Comparison of ENCODE assay signal across 8 cellular contexts in genomic region chr5:77077821-77078176, GRCh38. TPM values are rescaled to one million over a fixed set of nuclear protein-coding genes. Genes with fewer than 3 reads are reported as not detected.
DNase-seq lines count a peak whose midpoint lies in the region; ATAC-seq and TF ChIP-seq lines count a peak whose summit lies in the region.

No MANE protein-coding gene starts in this region.

- no peaks in the 10 kb centered on the region for H3K4me1 ChIP-seq in BE2C

- no peaks in the 10 kb centered on the region for H3K27me3 ChIP-seq in BE2C

- no peak for TF ChIP-seq CTCF in BE2C (IDR thresholded peaks at IDR 0.05; ENCODE audit: low read depth, low read length)
- TF ChIP-seq CTCF in choroid plexus epithelial cell (conservative IDR thresholded peaks at IDR 0.05; ENCODE audit: low read depth, low read length), result no peak
- no peak for TF ChIP-seq CTCF in nephron progenitor cell (IDR thresholded peaks at IDR 0.05)

- H3K4me1 Mint-ChIP-seq in nephron progenitor cell, result peaks cover 12% of the 10 kb centered on the region

- H3K27me3 Mint-ChIP-seq in nephron progenitor cell (ENCODE audit: low read depth, poor library complexity), result peaks cover 24% of the 10 kb centered on the region

- no peaks in the 10 kb centered on the region for H3K9me3 Mint-ChIP-seq in nephron progenitor cell

- DNase-seq in BE2C, result no peak
- DNase-seq in choroid plexus epithelial cell (ENCODE audit: low read depth), result no peak
- DNase-seq in nephron progenitor cell, result no peak
- DNase-seq in occipital lobe (lab: John Stamatoyannopoulos, UW), result no peak
- no peak for DNase-seq in epidermal melanocyte (ENCODE audit: insufficient read length, low spot score)
- no peak for DNase-seq in NCI-H748 treated with DMSO at 0.1 percent for 48 hours (lab: John Stamatoyannopoulos, UW)

- no peak overlapping the region for H3K27ac Mint-ChIP-seq in nephron progenitor cell

- H3K9me3 ChIP-seq in BE2C, result no peaks in the 10 kb centered on the region

- H3K36me3 ChIP-seq in BE2C, result no peaks in the 10 kb centered on the region

- ATAC-seq in HG02938 (IDR thresholded peaks at IDR 0.05; ENCODE audit: unreplicated experiment) (peak; percentile 11), GM19452 (IDR thresholded peaks at IDR 0.05; ENCODE audit: unreplicated experiment) (no peak)

- peak overlapping the region; percentile 73 for H3K4me3 Mint-ChIP-seq in nephron progenitor cell

- H3K4me3 ChIP-seq in BE2C (ENCODE audit: low read depth, low read length) (peak overlapping the region; percentile 60), choroid plexus epithelial cell (ENCODE audit: low read depth, low read length) (peak overlapping the region; percentile 54)

- peaks cover 22% of the 10 kb centered on the region for H3K36me3 Mint-ChIP-seq in nephron progenitor cell (ENCODE audit: low read depth)

RNA-seq across cellular contexts. Expression of gene ZBED3, which starts 9.3 kb away (rescaled TPM):
- 10.6 TPM for polyA plus RNA-seq in BE2C (2012; ENCODE audit: insufficient read depth, insufficient read length, low read depth)
- total RNA-seq in occipital lobe, result 2.2 TPM

RNA-seq across cellular contexts. Expression of gene AGGF1, which starts 47.6 kb away (rescaled TPM):
- 29.7 TPM for polyA plus RNA-seq in BE2C (2012; ENCODE audit: insufficient read depth, insufficient read length, low read depth)
- total RNA-seq in occipital lobe, result 45.2 TPM
